ENCODE assay signal across 6 cellular contexts in genomic region chr7:99415513-99416127, GRCh38. TPM values are rescaled to one million over a fixed set of nuclear protein-coding genes. Genes with fewer than 3 reads are reported as not detected.
DNase-seq lines count a peak whose midpoint lies in the region; ATAC-seq, FAIRE-seq and TF ChIP-seq lines count a peak whose summit lies in the region.
"Not testable (repeated sequence)": the region's sequence is repeated elsewhere in the genome, so short reads cannot be mapped to it uniquely, and the experiment has no call there.

No MANE protein-coding gene starts in this region.

- H3K27me3 ChIP-seq in right lobe of liver, thyroid gland: not testable (repeated sequence)

- 41% methylated on average over 8 of the region's 17 CpGs for WGBS in right lobe of liver (ENCODE audit: insufficient coverage, low coverage, low lambda C conversion rate, missing lambda C conversion rate)
- WGBS in thyroid gland, 2 donors, result 57 to 65% methylated on average over 17 of the region's 17 CpGs

- H3K36me3 ChIP-seq in right lobe of liver (peaks cover 0 to 81% (median 38%) of the 10 kb centered on the region in 4 donors), thyroid gland (peaks cover 79 to 85% of the 10 kb centered on the region in 2 donors)

- not testable (repeated sequence) for H3K4me3 Mint-ChIP-seq in effector memory CD8-positive, alpha-beta T cell

- not testable (repeated sequence) for H3K4me3 ChIP-seq in right lobe of liver; thyroid gland (replicated peaks in 1 of 3)

- not testable (repeated sequence) for TF ChIP-seq POLR2A in right lobe of liver (IDR thresholded peaks at IDR 0.05); thyroid gland (IDR thresholded peaks at IDR 0.05)

- FAIRE-seq in G401.6 (lab: Jason Lieb, UNC), result peak; percentile 78

- peaks cover 9 to 11% of the 10 kb centered on the region in 2 donors for H3K4me1 Mint-ChIP-seq in effector memory CD8-positive, alpha-beta T cell (ENCODE audit: low read depth in 2 of 2)

- peaks cover 0 to 34% (median 11%) of the 10 kb centered on the region in 4 donors for H3K4me1 ChIP-seq in right lobe of liver
- not testable (repeated sequence) for H3K4me1 ChIP-seq in thyroid gland

- peaks cover 99% of the 10 kb centered on the region for H3K36me3 Mint-ChIP-seq in effector memory CD8-positive, alpha-beta T cell (ENCODE audit: insufficient read depth)

- DNase-seq in NCI-H2029 treated with DMSO at 0.1 percent for 48 hours (lab: John Stamatoyannopoulos, UW) (peak; percentile 6), right lobe of liver (peak; percentile 74 to 86 (median 81)), thyroid gland (peak; percentile 71 to 78)
- DNase-seq in effector memory CD8-positive, alpha-beta T cell, result not testable (repeated sequence)

- H3K27me3 Mint-ChIP-seq in effector memory CD8-positive, alpha-beta T cell, result not testable (repeated sequence)

- H3K9me3 Mint-ChIP-seq in effector memory CD8-positive, alpha-beta T cell, result not testable (repeated sequence)

- H3K27ac ChIP-seq in VCaP (0 out of 2 replicates have a peak overlapping the region, but pooled peaks have one; percentile 8), right lobe of liver (peak overlapping the region in 2 of 3 donors; percentile 25 to 56)
- not testable (repeated sequence) for H3K27ac ChIP-seq in thyroid gland

- H3K27ac Mint-ChIP-seq in effector memory CD8-positive, alpha-beta T cell, result peak overlapping the region; percentile 6 to 23

- intact Hi-C loops in right lobe of liver (cut with DNase I); thyroid gland (cut with DNase I): not testable (repeated sequence)

- H3K9me3 ChIP-seq in right lobe of liver, thyroid gland: not testable (repeated sequence)

- ATAC-seq in effector memory CD8-positive, alpha-beta T cell (replicated peaks), result not testable (repeated sequence)
- ATAC-seq in right lobe of liver, result peak in 3 of 4 donors; percentile 41 to 54 (median 50)

- peak; percentile 80 for TF ChIP-seq CTCF in VCaP (conservative IDR thresholded peaks at IDR 0.05)
- TF ChIP-seq CTCF in right lobe of liver (IDR thresholded peaks at IDR 0.05), result peak; percentile 67 to 82 (median 75)
- peak in 5 of 6 experiments; percentile 44 to 63 (median 55) for TF ChIP-seq CTCF in thyroid gland (IDR thresholded peaks at IDR 0.05)

RNA-seq across cellular contexts. Expression of gene BUD31, which starts 6.9 kb away (rescaled TPM):
- 10 to 100 TPM; 25.6 to 49.2 (median 33.3) TPM for total RNA-seq in right lobe of liver
- total RNA-seq in thyroid gland, result 10 to 100 TPM; 41.9 to 89.1 (median 65.4) TPM

RNA-seq across cellular contexts. Expression of gene PDAP1, which starts 7.2 kb away (rescaled TPM):
- total RNA-seq in right lobe of liver (10 to 100 TPM; 36.3 to 52.9 (median 39.6) TPM), thyroid gland (100 to 1,000 TPM in 2 of 4 donors, 10 to 100 TPM in 2; 73.9 to 112 (median 93.2) TPM)

RNA-seq across cellular contexts. Expression of gene PTCD1, which starts 23.0 kb away (rescaled TPM):
- 1 to 10 TPM; 2.4 to 5.3 (median 2.8) TPM for total RNA-seq in right lobe of liver
- total RNA-seq in thyroid gland, result 1 to 10 TPM; 5.4 to 9.6 (median 8.2) TPM

RNA-seq across cellular contexts. Expression of gene CPSF4, which starts 23.1 kb away (rescaled TPM):
- total RNA-seq in right lobe of liver (10 to 100 TPM; 10.1 to 16.7 (median 12.0) TPM), thyroid gland (10 to 100 TPM; 30.6 to 33.1 (median 32.7) TPM)

RNA-seq across cellular contexts. Expression of gene ARPC1B, which starts 41.1 kb away (rescaled TPM):
- total RNA-seq in right lobe of liver, result 100 to 1,000 TPM in 2 of 6 experiments, 10 to 100 TPM in 4; 24.4 to 197 (median 52.7) TPM
- total RNA-seq in thyroid gland, result 100 to 1,000 TPM; 214 to 273 (median 228) TPM
